ENCODE assay signal across 14 cellular contexts in the genomic region with DNA sequence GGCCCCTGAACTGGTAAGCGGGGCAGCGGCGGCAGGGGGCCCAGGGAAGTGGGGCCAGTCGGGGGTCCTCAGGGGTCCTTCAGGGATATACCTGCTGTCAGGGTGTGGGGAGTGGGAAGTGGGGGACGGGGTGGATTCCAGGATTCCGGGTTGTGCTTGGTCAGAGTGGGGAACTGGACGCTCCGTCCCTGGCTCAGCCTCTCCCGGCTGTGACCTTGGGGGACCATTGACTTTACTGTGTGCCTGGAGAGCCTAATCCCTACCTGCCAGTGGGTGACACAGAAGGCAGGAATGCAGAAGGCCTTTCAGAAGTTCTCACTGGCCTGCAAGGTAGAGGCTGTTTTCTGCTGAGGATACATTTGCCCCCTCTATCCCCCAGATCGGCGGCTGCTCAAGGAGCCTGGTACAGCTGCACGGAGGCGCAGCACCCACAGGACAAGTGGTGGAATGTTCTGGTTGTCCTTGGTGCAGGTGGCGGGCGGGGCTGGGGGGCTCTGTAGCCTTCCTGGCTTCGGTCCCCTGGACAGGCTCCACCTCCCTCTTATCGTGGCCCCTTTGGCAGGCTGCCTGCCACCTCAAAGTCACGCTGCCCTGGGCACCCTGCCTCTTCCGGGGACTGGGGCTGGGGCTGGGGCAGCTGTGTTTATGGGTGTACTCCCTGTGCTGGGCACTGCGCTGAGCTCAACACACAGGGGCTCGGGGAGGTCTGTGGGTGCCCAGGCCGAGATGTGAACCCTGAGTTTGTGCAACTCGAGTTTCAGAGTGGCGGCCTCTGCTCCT. TPM values are rescaled to one million over a fixed set of nuclear protein-coding genes. Genes with fewer than 3 reads are reported as not detected.
DNase-seq lines count a peak whose midpoint lies in the region; ATAC-seq and TF ChIP-seq lines count a peak whose summit lies in the region.
"Had no signal": no experiment of that assay in that cellular context is flagged by ENCODE, and none has a peak within 500 bp of the region (broad histone marks: within the 10 kb centered on the region; RNA-seq: fewer than 3 reads in every experiment).

No MANE protein-coding gene starts in this region.

- H3K27me3 Mint-ChIP-seq in Calu3 (ENCODE audit: unreplicated experiment), result no peaks in the 10 kb centered on the region
- H3K27me3 Mint-ChIP-seq in naive thymus-derived CD8-positive, alpha-beta T cell, result no peaks in the 10 kb centered on the region

- H3K36me3 Mint-ChIP-seq in Calu3 (ENCODE audit: insufficient read depth, unreplicated experiment), result no peaks in the 10 kb centered on the region
- no peaks in the 10 kb centered on the region for H3K36me3 Mint-ChIP-seq in naive thymus-derived CD8-positive, alpha-beta T cell

- intact Hi-C loops in Calu3 (cut with micrococcal nuclease; ENCODE audit: unreplicated experiment), result no loop called here

- peak overlapping the region; percentile 57 for H3K4me3 Mint-ChIP-seq in Calu3 (ENCODE audit: low read depth, unreplicated experiment)
- peak overlapping the region in 9 of 10 donors; percentile 10 to 68 (median 50) for H3K4me3 Mint-ChIP-seq in naive thymus-derived CD8-positive, alpha-beta T cell
- H3K4me3 Mint-ChIP-seq: activated T-cell treated with anti-CD3 and anti-CD28 coated beads, Interleukin-2, amount 50 U/mL, for 4 hours had no signal

- no peak for TF ChIP-seq CTCF in Calu3 (IDR thresholded peaks at IDR 0.05; ENCODE audit: unreplicated experiment)
- no peak for TF ChIP-seq CTCF in GM10266 (IDR thresholded peaks at IDR 0.05; ENCODE audit: control insufficient read depth, insufficient read depth, low read depth, missing control alignments)

- DNase-seq in Calu3, result peak; percentile 81
- peak; percentile 53 for DNase-seq in LoVo (ENCODE audit: low spot score)
- DNase-seq in erythroblast (lab: John Stamatoyannopoulos, UW), result peak; percentile 26 to 27
- peak in 2 of 10 donors; percentile 18 to 68 for DNase-seq in naive thymus-derived CD8-positive, alpha-beta T cell
- no peak for DNase-seq in MV-4-11 (lab: John Stamatoyannopoulos, UW)
- DNase-seq in GM10266 (ENCODE audit: extremely low spot score), result no peak
- DNase-seq in hippocampal formation (lab: John Stamatoyannopoulos, UW), result no peak
- DNase-seq: activated T-cell treated with anti-CD3 and anti-CD28 coated beads, Interleukin-2, amount 50 U/mL, for 4 hours; COR-L47; kidney glomerular epithelial cell; MM.1S; retina; uterus had no signal

- no peak overlapping the region for H3K27ac Mint-ChIP-seq in Calu3 (ENCODE audit: unreplicated experiment)
- peak overlapping the region in 6 of 10 donors; percentile 19 to 80 (median 62) for H3K27ac Mint-ChIP-seq in naive thymus-derived CD8-positive, alpha-beta T cell

- no peak for TF ChIP-seq POLR2A in erythroblast (IDR thresholded peaks at IDR 0.05; ENCODE audit: low read length)

- peak; percentile 48 to 53 for ATAC-seq in naive thymus-derived CD8-positive, alpha-beta T cell
- no peak for ATAC-seq in HG03520 (IDR thresholded peaks at IDR 0.05; ENCODE audit: unreplicated experiment)

- POLR2A ChIA-PET in naive thymus-derived CD8-positive, alpha-beta T cell (lab: Charles Lee), result interaction anchor here (1.0 to 7.6 kb wide), 2 partner anchors 9 to 17 kb away, joined by 3 to 76 read pairs; a partner anchor contains a TSS

- H3K4me1 Mint-ChIP-seq in Calu3 (ENCODE audit: low read depth, unreplicated experiment), result peaks cover 12% of the 10 kb centered on the region
- H3K4me1 Mint-ChIP-seq in naive thymus-derived CD8-positive, alpha-beta T cell, result peaks cover 44 to 85% (median 79%) of the 10 kb centered on the region in 4 donors

- no peaks in the 10 kb centered on the region for H3K9me3 Mint-ChIP-seq in Calu3 (ENCODE audit: low read depth, unreplicated experiment)
- no peaks in the 10 kb centered on the region for H3K9me3 Mint-ChIP-seq in naive thymus-derived CD8-positive, alpha-beta T cell
- H3K9me3 Mint-ChIP-seq: activated T-cell treated with anti-CD3 and anti-CD28 coated beads, Interleukin-2, amount 50 U/mL, for 4 hours had no signal

- BruUV-seq in Calu3 (replicated peaks; lab: Mats Ljungman, UMichigan), result no TSS peak

- CTCF ChIA-PET in Calu3 (lab: Charles Lee), result no interaction called here

RNA-seq across cellular contexts. Expression of a gene that starts 18.4 kb away (rescaled TPM):
- total RNA-seq in Calu3 (2022), result 7.4 and 9.2 TPM in 2 replicates
- 10 to 100 TPM; 23.5 to 25.1 TPM for total RNA-seq in naive thymus-derived CD8-positive, alpha-beta T cell
- 10 to 100 TPM in 2 of 3 donors, 1 to 10 TPM in 1; 8.7 to 22.9 (median 10.4) TPM for polyA plus RNA-seq in naive thymus-derived CD8-positive, alpha-beta T cell

RNA-seq across cellular contexts. Expression of a gene that starts 18.9 kb away (rescaled TPM):
- total RNA-seq in Calu3 (2022), result not detected in 2 replicates
- total RNA-seq in naive thymus-derived CD8-positive, alpha-beta T cell, result under 1 TPM; 0.60 to 0.69 TPM
- not detected for polyA plus RNA-seq in naive thymus-derived CD8-positive, alpha-beta T cell
- total RNA-seq: activated T-cell treated with anti-CD3 and anti-CD28 coated beads, Interleukin-2, amount 50 U/mL, for 4 hours had no signal

Comparison
In these comparisons a context has a peak if more than half of its experiments do, and no peak if none do; other contexts are left out.
1. DNase-seq: peak in Calu3 (single experiment), LoVo (single experiment) and erythroblast (2 of 2); none in MV-4-11 (single experiment), GM10266 (single experiment) and hippocampal formation (0 of 2).